Comparison of ENCODE assay signal across 27 cellular contexts in genomic region chr17:19454074-19454473, GRCh38.
"Had no signal": no experiment of that assay in that cellular context is flagged by ENCODE, and none has a peak within 500 bp of the region (broad histone marks: within the 10 kb centered on the region; RNA-seq: fewer than 3 reads in every experiment).

No MANE protein-coding gene starts in this region.

- H3K4me3 ChIP-seq: coronary artery, heart right ventricle, lung, prostate gland, right atrium auricular region, sigmoid colon, skin epidermis, spleen, testis, tibial artery had no signal

- H3K9me3 ChIP-seq: heart right ventricle, prostate gland, right atrium auricular region, sigmoid colon, spleen, testis, tibial artery had no signal

- H3K27ac Mint-ChIP-seq: effector memory CD8-positive, alpha-beta T cell; memory B cell; naive thymus-derived CD4-positive, alpha-beta T cell; nephron progenitor cell; stimulated activated memory B cell treated with anti-CD40 and anti-IgM and Interleukin-4, amounts not matched to agents 10 μg/mL and 1 μg/mL and 100 μg/mL, for 72 hours; type B pancreatic cell had no signal

- H3K27me3 ChIP-seq: right atrium auricular region, sigmoid colon, spleen, testis, tibial artery had no signal

- H3K36me3 ChIP-seq: heart right ventricle, prostate gland, right atrium auricular region, sigmoid colon, spleen, tibial artery had no signal

- H3K36me3 Mint-ChIP-seq: memory B cell; naive thymus-derived CD4-positive, alpha-beta T cell; stimulated activated memory B cell treated with anti-CD40 and anti-IgM and Interleukin-4, amounts not matched to agents 10 μg/mL and 1 μg/mL and 100 μg/mL, for 72 hours; type B pancreatic cell had no signal

- H3K9me3 Mint-ChIP-seq: central memory CD8-positive, alpha-beta T cell; effector memory CD8-positive, alpha-beta T cell; memory B cell; naive thymus-derived CD4-positive, alpha-beta T cell; nephron progenitor cell; stimulated activated memory B cell treated with anti-CD40 and anti-IgM and Interleukin-4, amounts not matched to agents 10 μg/mL and 1 μg/mL and 100 μg/mL, for 72 hours; type B pancreatic cell had no signal

- H3K27me3 Mint-ChIP-seq: stimulated activated memory B cell treated with anti-CD40 and anti-IgM and Interleukin-4, amounts not matched to agents 10 μg/mL and 1 μg/mL and 100 μg/mL, for 72 hours had no signal

- H3K4me1 ChIP-seq: prostate gland, right atrium auricular region, testis had no signal

- H3K27ac ChIP-seq: coronary artery, heart right ventricle, prostate gland, right atrium auricular region, sigmoid colon, skin epidermis, spleen, testis, tibial artery had no signal

- DNase-seq: dermis blood vessel endothelial cell; effector memory CD8-positive, alpha-beta T cell; foreskin melanocyte; glutamatergic neuron; heart right ventricle; hippocampal formation; kidney; midbrain; naive thymus-derived CD4-positive, alpha-beta T cell; nephron progenitor cell; nucleus accumbens; sigmoid colon; spleen; stimulated activated CD4-positive, alpha-beta T cell treated with anti-CD3 and anti-CD28 coated beads, Interleukin-4, amount 100 ng/mL, for 4 hours; stimulated activated naive CD8-positive, alpha-beta T cell treated with anti-CD3 and anti-CD28 coated beads, Interleukin-15, Interleukin-2, amounts not matched to agents 100 U/mL and 50 U/mL, for 24 hours; substantia nigra; testis had no signal

- H3K4me3 Mint-ChIP-seq: central memory CD8-positive, alpha-beta T cell; effector memory CD8-positive, alpha-beta T cell; memory B cell; naive thymus-derived CD4-positive, alpha-beta T cell; nephron progenitor cell; stimulated activated memory B cell treated with anti-CD40 and anti-IgM and Interleukin-4, amounts not matched to agents 10 μg/mL and 1 μg/mL and 100 μg/mL, for 72 hours; type B pancreatic cell had no signal
